1 cellular context compared by ENCODE assay signal in genomic region chr22:50148991-50149721, GRCh38.
A peak's percentile ranks its signal among the peaks of the same experiment; 100 is the strongest.
TF ChIP-seq lines count a peak whose summit lies in the region.

No MANE protein-coding gene starts in this region.

TF ChIP-seq in endothelial cell of umbilical vein, 7 proteins besides CTCF, POLR2A, EP300 and RAD21:
- TF ChIP-seq MAX (IDR thresholded peaks at IDR 0.05; ENCODE audit: insufficient read depth, insufficient read length) = no peak
- TF ChIP-seq GATA2 (IDR thresholded peaks at IDR 0.05; ENCODE audit: insufficient read depth, insufficient read length, low read depth, low read length) = no peak
- TF ChIP-seq FOS (IDR thresholded peaks at IDR 0.05; ENCODE audit: borderline replicate concordance, insufficient read depth, low read length) = peak; percentile 41
- TF ChIP-seq EZH2 (IDR thresholded peaks at IDR 0.05; ENCODE audit: borderline replicate concordance, low read depth, low read length, severe bottlenecking) = no peak
- TF ChIP-seq POLR2AphosphoS5 (IDR thresholded peaks at IDR 0.05; ENCODE audit: insufficient read depth, low read depth, low read length) = no peak
- TF ChIP-seq JUN (IDR thresholded peaks at IDR 0.05; ENCODE audit: borderline replicate concordance, insufficient read depth, insufficient read length, low read depth) = peak; percentile 7
